ENCODE assay signal across 8 cellular contexts in genomic region chr17:29292992-29293889, GRCh38. TPM values are rescaled to one million over a fixed set of nuclear protein-coding genes. Genes with fewer than 3 reads are reported as not detected.
A peak's percentile ranks its signal among the peaks of the same experiment; 100 is the strongest.
DNase-seq lines count a peak whose midpoint lies in the region; TF ChIP-seq lines count a peak whose summit lies in the region.

No MANE protein-coding gene starts in this region.

- intact Hi-C loops in left ventricle myocardium inferior (cut with micrococcal nuclease): loop anchor here (10.0 kb wide), 1 partner anchor 148 kb away; no protein-coding TSS in a partner anchor
- intact Hi-C loops in posterior vena cava (cut with DNase I): loop anchor here (5.0 to 10.0 kb wide), 2 partner anchors 138 to 146 kb away; no protein-coding TSS in a partner anchor

- no peaks in the 10 kb centered on the region for H3K9me3 ChIP-seq in SU-DHL-6 (ENCODE audit: insufficient read depth, low read length)
- no peaks in the 10 kb centered on the region for H3K9me3 ChIP-seq in left ventricle myocardium inferior (replicated peaks)

- peak overlapping the region; percentile 91 for H3K27ac ChIP-seq in SU-DHL-6 (ENCODE audit: low read depth, low read length)
- H3K27ac ChIP-seq in adipose tissue (ENCODE audit: low read depth, low read length): peak overlapping the region; percentile 97
- peak overlapping the region; percentile 95 for H3K27ac ChIP-seq in left ventricle myocardium inferior (replicated peaks)

- TF ChIP-seq CTCF in SU-DHL-6 (IDR thresholded peaks at IDR 0.05; ENCODE audit: insufficient read depth, low read length, poor library complexity, severe bottlenecking) (no peak), left ventricle myocardium inferior (IDR thresholded peaks at IDR 0.05; ENCODE audit: borderline replicate concordance) (no peak)

- H2AFZ ChIP-seq in SU-DHL-6 (ENCODE audit: low read depth, low read length, severe bottlenecking): peak overlapping the region; percentile 45

- no peak for TF ChIP-seq RAD21 in Ishikawa (IDR thresholded peaks at IDR 0.05; ENCODE audit: low read depth)

- H3K9me2 ChIP-seq in SU-DHL-6 (replicated peaks; ENCODE audit: insufficient read depth, low read length): no peaks in the 10 kb centered on the region

- H3K4me3 ChIP-seq in SU-DHL-6 (ENCODE audit: insufficient read depth, low read length, poor library complexity, severe bottlenecking) (peak overlapping the region; percentile 94), left ventricle myocardium inferior (peak overlapping the region; percentile 80)

- H3K4me2 ChIP-seq in SU-DHL-6 (ENCODE audit: low read depth, low read length, poor library complexity, severe bottlenecking): peak overlapping the region; percentile 64

- peak; percentile 29 for TF ChIP-seq POLR2A in GM15510 (IDR thresholded peaks at IDR 0.05; ENCODE audit: borderline replicate concordance, extremely low read depth, insufficient read length)

- H3F3A ChIP-seq in SU-DHL-6 (ENCODE audit: insufficient read depth): peaks cover 38% of the 10 kb centered on the region

- WGBS in adipose tissue, 3 donors: 0 to 1% (median 1%) methylated on average over 38 to 54 of the region's 54 CpGs

- H3K79me2 ChIP-seq in SU-DHL-6 (ENCODE audit: insufficient read depth, low read length): peaks cover 53% of the 10 kb centered on the region

- DNase-seq in 8988T (peak; percentile 77), left ventricle myocardium inferior (peak; percentile 73), posterior vena cava (ENCODE audit: low spot score) (peak; percentile 90), ureter (ENCODE audit: low spot score) (peak; percentile 67)

- no peak; the same call in 1 of the 2 replicates for TF ChIP-seq EP300 in Ishikawa (IDR thresholded peaks at IDR 0.05; ENCODE audit: borderline replicate concordance)

- peaks cover 37% of the 10 kb centered on the region for H4K20me1 ChIP-seq in SU-DHL-6 (ENCODE audit: low read depth, low read length)

- H3K36me3 ChIP-seq in SU-DHL-6 (ENCODE audit: low read length) (peaks cover 18% of the 10 kb centered on the region), left ventricle myocardium inferior (peaks cover 17% of the 10 kb centered on the region)

- peaks cover 61% of the 10 kb centered on the region for H3K4me1 ChIP-seq in left ventricle myocardium inferior

- H3K9ac ChIP-seq in SU-DHL-6 (ENCODE audit: low read length): peak overlapping the region; percentile 94

- H3K27me3 ChIP-seq in SU-DHL-6 (ENCODE audit: low read length): no peaks in the 10 kb centered on the region
- no peaks in the 10 kb centered on the region for H3K27me3 ChIP-seq in left ventricle myocardium inferior (ENCODE audit: low read depth)

TF ChIP-seq in Ishikawa, 13 proteins besides CTCF, POLR2A, EP300 and RAD21:
- TF ChIP-seq FOXM1 (IDR thresholded peaks at IDR 0.05; ENCODE audit: borderline replicate concordance, low read depth): no peak
- TF ChIP-seq ZBTB7A (IDR thresholded peaks at IDR 0.05; ENCODE audit: low read depth): peak; percentile 87
- TF ChIP-seq CEBPB (IDR thresholded peaks at IDR 0.05): no peak
- TF ChIP-seq TCF12 (IDR thresholded peaks at IDR 0.05; ENCODE audit: low read depth): no peak
- no peak for TF ChIP-seq NFIC (IDR thresholded peaks at IDR 0.05)
- peak; percentile 68 for TF ChIP-seq TEAD4 (IDR thresholded peaks at IDR 0.05)
- TF ChIP-seq REST (IDR thresholded peaks at IDR 0.05; ENCODE audit: low read depth): no peak
- TF ChIP-seq, protein P1, sequence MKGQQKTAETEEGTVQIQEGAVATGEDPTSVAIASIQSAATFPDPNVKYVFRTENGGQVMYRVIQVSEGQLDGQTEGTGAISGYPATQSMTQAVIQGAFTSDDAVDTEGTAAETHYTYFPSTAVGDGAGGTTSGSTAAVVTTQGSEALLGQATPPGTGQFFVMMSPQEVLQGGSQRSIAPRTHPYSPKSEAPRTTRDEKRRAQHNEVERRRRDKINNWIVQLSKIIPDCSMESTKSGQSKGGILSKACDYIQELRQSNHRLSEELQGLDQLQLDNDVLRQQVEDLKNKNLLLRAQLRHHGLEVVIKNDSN (IDR thresholded peaks at IDR 0.05): no peak
- TF ChIP-seq CREB1 (IDR thresholded peaks at IDR 0.05; ENCODE audit: low read depth): no peak
- no peak for TF ChIP-seq EGR1 (IDR thresholded peaks at IDR 0.05)
- 0 out of 2 replicates have a peak, but pooled peaks have one; percentile 9 for TF ChIP-seq MAX (IDR thresholded peaks at IDR 0.05)
- TF ChIP-seq YY1 (IDR thresholded peaks at IDR 0.05; ENCODE audit: low read depth): peak; percentile 92
- peak; percentile 85 for TF ChIP-seq TAF1 (IDR thresholded peaks at IDR 0.05; ENCODE audit: low read depth)

RNA-seq across cellular contexts. Expression of gene NUFIP2, which starts 0.7 kb away (rescaled TPM):
- 10 to 100 TPM in 1 of 3 donors, 1 to 10 TPM in 2; 4.9 to 11.6 (median 8.9) TPM for polyA plus RNA-seq in adipose tissue
- total RNA-seq in left ventricle myocardium inferior: 40.5 TPM
- total RNA-seq in posterior vena cava: 10 to 100 TPM; 39.6 to 46.9 TPM
- 83.8 TPM for total RNA-seq in ureter

RNA-seq across cellular contexts. Expression of gene CRYBA1, which starts 46.6 kb away (rescaled TPM):
- not detected for polyA plus RNA-seq in adipose tissue
- total RNA-seq in left ventricle myocardium inferior (not detected), posterior vena cava (not detected), ureter (not detected)

Comparison
In these comparisons a context has a peak if more than half of its experiments do, and no peak if none do; other contexts are left out.
1. Peak in every context shown above with its lines: DNase-seq, H3K4me3 ChIP-seq and H3K27ac ChIP-seq.